ENCODE assay signal across 2 cellular contexts in genomic region chr10:12150163-12150562, GRCh38.
TF ChIP-seq lines count a peak whose summit lies in the region.

No MANE protein-coding gene starts in this region.

TF ChIP-seq in GM12891, 5 proteins besides CTCF, POLR2A, EP300 and RAD21:
- TF ChIP-seq POU2F2 (IDR thresholded peaks at IDR 0.05; ENCODE audit: low read depth, low read length): no peak
- no peak for TF ChIP-seq SPI1 (IDR thresholded peaks at IDR 0.05; ENCODE audit: low read depth, low read length)
- TF ChIP-seq POLR2AphosphoS5 (IDR thresholded peaks at IDR 0.05; ENCODE audit: low read depth, low read length): no peak
- no peak for TF ChIP-seq TAF1 (IDR thresholded peaks at IDR 0.05; ENCODE audit: low read depth, low read length)
- TF ChIP-seq PAX5 (IDR thresholded peaks at IDR 0.05; ENCODE audit: insufficient read depth, low read length, severe bottlenecking): no peak

TF ChIP-seq in IMR-90, 13 proteins besides CTCF, POLR2A, EP300 and RAD21:
- no peak for TF ChIP-seq SMC3 (IDR thresholded peaks at IDR 0.05; ENCODE audit: low read depth, low read length)
- no peak for TF ChIP-seq RCOR1 (IDR thresholded peaks at IDR 0.05; ENCODE audit: insufficient replicate concordance, low read length)
- no peak for TF ChIP-seq RFX5 (IDR thresholded peaks at IDR 0.05; ENCODE audit: low read depth, low read length)
- TF ChIP-seq MAFK (IDR thresholded peaks at IDR 0.05; ENCODE audit: low read depth, low read length): no peak
- TF ChIP-seq ELK1 (IDR thresholded peaks at IDR 0.05; ENCODE audit: borderline replicate concordance, low read depth, low read length): no peak
- TF ChIP-seq FOS (IDR thresholded peaks at IDR 0.05; ENCODE audit: low read depth, low read length): no peak
- no peak for TF ChIP-seq USF2 (IDR thresholded peaks at IDR 0.05; ENCODE audit: low read depth, low read length)
- TF ChIP-seq NFE2L2 (IDR thresholded peaks at IDR 0.05; ENCODE audit: low read depth, low read length): no peak
- TF ChIP-seq MXI1 (IDR thresholded peaks at IDR 0.05; ENCODE audit: borderline replicate concordance, low read depth, low read length): no peak
- TF ChIP-seq CEBPB (IDR thresholded peaks at IDR 0.05; ENCODE audit: low read depth, low read length): no peak
- TF ChIP-seq MAZ (IDR thresholded peaks at IDR 0.05; ENCODE audit: borderline replicate concordance, low read depth, low read length): no peak
- no peak for TF ChIP-seq BHLHE40 (IDR thresholded peaks at IDR 0.05; ENCODE audit: low read depth, low read length)
- TF ChIP-seq CHD1 (IDR thresholded peaks at IDR 0.05; ENCODE audit: low read depth, low read length): no peak
